8 cellular contexts compared by ENCODE assay signal in the genomic region with DNA sequence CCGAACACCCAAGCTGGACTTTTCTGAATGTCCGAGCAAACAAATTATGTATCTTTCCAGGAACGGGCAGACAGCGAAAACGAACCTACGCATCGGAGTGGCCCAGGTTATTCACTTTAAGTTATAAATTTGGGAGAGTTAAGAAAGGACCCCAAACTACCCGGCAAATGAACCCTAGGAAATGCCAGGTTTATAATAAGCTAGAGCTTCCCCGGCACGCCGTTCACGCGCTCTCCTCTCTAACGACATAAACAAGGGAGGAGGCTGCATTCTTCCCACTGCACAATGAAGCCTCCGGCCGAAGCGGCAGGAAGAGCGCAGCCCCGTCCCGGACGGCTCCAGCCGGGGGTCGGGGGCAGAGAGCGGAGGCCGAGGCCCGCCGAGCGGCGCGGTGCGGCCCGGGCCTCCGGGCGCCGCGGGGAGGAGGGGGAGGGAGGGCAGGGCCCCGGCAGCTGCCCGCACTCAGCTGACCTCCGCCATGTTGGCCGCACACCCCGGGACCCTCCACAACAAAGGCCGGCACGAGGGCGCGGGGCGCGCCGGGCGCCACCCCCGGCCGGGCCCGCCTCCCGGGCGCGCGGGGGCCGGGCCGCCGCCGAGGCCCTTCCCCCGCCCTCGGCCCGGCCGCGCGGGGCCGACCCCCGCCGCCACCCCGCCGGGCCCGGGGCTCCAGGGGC. TPM values are rescaled to one million over a fixed set of nuclear protein-coding genes. Genes with fewer than 3 reads are reported as not detected.
DNase-seq lines count a peak whose midpoint lies in the region; ATAC-seq and TF ChIP-seq lines count a peak whose summit lies in the region.

No MANE protein-coding gene starts in this region.

- H3K4me1 ChIP-seq in IMR-90 (ENCODE audit: control insufficient read depth, insufficient read depth, low read length) (peaks cover 1% of the 10 kb centered on the region), left lung (peaks cover 8 to 57% of the 10 kb centered on the region in 2 donors)

- H2BK120ac ChIP-seq in IMR-90 (ENCODE audit: low read depth, low read length): peak overlapping the region; percentile 23; the same call in 1 of the 2 replicates

- peak overlapping the region; percentile 82 for H2AFZ ChIP-seq in IMR-90 (replicated peaks; ENCODE audit: low read length, poor library complexity)

- peak overlapping the region; percentile 97 for H2BK5ac ChIP-seq in IMR-90 (ENCODE audit: low read depth, low read length, poor library complexity, severe bottlenecking)

- POLR2A ChIA-PET in IMR-90 (lab: Charles Lee; ENCODE audit: unreplicated experiment): interaction anchor here (0.5 kb wide), 1 partner anchor 67 kb away, joined by 5 read pairs; no protein-coding TSS in a partner anchor

- peak overlapping the region; percentile 59 for H2AK9ac ChIP-seq in IMR-90 (replicated peaks; ENCODE audit: low read depth, low read length, poor library complexity)

- BruUV-seq in IMR-90 (replicated peaks; lab: Mats Ljungman, UMichigan): no TSS peak

- dilution Hi-C loops in IMR-90 (cut with HindIII; ENCODE audit: low sequenced_read_pairs, unreplicated experiment): no loop called here

- no peaks in the 10 kb centered on the region for H3K27me3 ChIP-seq in IMR-90 (ENCODE audit: control insufficient read depth, insufficient read depth, low read length)
- no peaks in the 10 kb centered on the region for H3K27me3 ChIP-seq in left lung

- no peaks in the 10 kb centered on the region for H3K9me3 ChIP-seq in IMR-90 (ENCODE audit: control insufficient read depth, insufficient read depth, low read length)
- no peaks in the 10 kb centered on the region for H3K9me3 ChIP-seq in left lung

- ATAC-seq in GM21723 (IDR thresholded peaks at IDR 0.05; ENCODE audit: unreplicated experiment) (peak; percentile 51), IMR-90 (ENCODE audit: low read depth) (peak; percentile 65), left lung (peak; percentile 72)

- TF ChIP-seq CTCF in IMR-90 (conservative IDR thresholded peaks at IDR 0.05; ENCODE audit: low read depth, low read length) (no peak), VCaP (conservative IDR thresholded peaks at IDR 0.05) (no peak), left lung (IDR thresholded peaks at IDR 0.05) (no peak)

- CTCF ChIA-PET in IMR-90 (lab: Yijun Ruan, JAX): interaction anchor here (0.5 to 2.5 kb wide), 4 partner anchors 12 to 239 kb away, joined by 3 to 11 read pairs (median 4); no protein-coding TSS in a partner anchor

- H3K36me3 ChIP-seq in IMR-90 (ENCODE audit: control insufficient read depth, insufficient read depth, low read length) (no peaks in the 10 kb centered on the region), left lung (no peaks in the 10 kb centered on the region)

- H3K56ac ChIP-seq in IMR-90 (ENCODE audit: extremely low read depth, insufficient read depth, low read length): peak overlapping the region; percentile 67

- H3K9me1 ChIP-seq in IMR-90 (ENCODE audit: insufficient read depth, low read length): peaks cover 6% of the 10 kb centered on the region; the same call in 1 of the 2 replicates

- H4K5ac ChIP-seq in IMR-90 (ENCODE audit: low read depth, low read length): peak overlapping the region; percentile 38

- H2BK15ac ChIP-seq in IMR-90 (ENCODE audit: low read depth, low read length): peak overlapping the region; percentile 18; the same call in 1 of the 3 replicates

- peak; percentile 70 for DNase-seq in NCI-H82 (lab: John Stamatoyannopoulos, UW)
- no peak for DNase-seq in NCI-H82 treated with DMSO at 0.1 percent for 48 hours (lab: John Stamatoyannopoulos, UW; ENCODE audit: unreplicated experiment)
- DNase-seq in IMR-90: peak; percentile 40
- peak; percentile 65 for DNase-seq in dermis blood vessel endothelial cell
- DNase-seq in left lung: peak; percentile 78 to 90
- DNase-seq in stimulated activated naive CD4-positive, alpha-beta T cell treated with Interleukin-2 at 50 U/mL for 16 hours (lab: John Stamatoyannopoulos, UW): peak; percentile 18

- H2BK20ac ChIP-seq in IMR-90 (ENCODE audit: low read depth, low read length): no peak overlapping the region

- no peak for TF ChIP-seq POLR2A in IMR-90 (IDR thresholded peaks at IDR 0.05; ENCODE audit: low read depth, low read length)

- H3K23ac ChIP-seq in IMR-90 (ENCODE audit: low read depth, low read length): peak overlapping the region; percentile 95

- H3K4me3 ChIP-seq in IMR-90 (ENCODE audit: insufficient read depth, low read depth, low read length) (peak overlapping the region; percentile 95), left lung (peak overlapping the region; percentile 68 to 74)

- intact Hi-C loops in IMR-90 (cut with micrococcal nuclease) (loop anchor here (1.0 to 5.0 kb wide), 3 partner anchors 18 to 223 kb away; no protein-coding TSS in a partner anchor), left lung (cut with DNase I) (no loop called here)

- peak overlapping the region; percentile 79 for H3K18ac ChIP-seq in IMR-90 (ENCODE audit: low read depth, low read length)

- peak overlapping the region; percentile 60 for H4K91ac ChIP-seq in IMR-90 (ENCODE audit: insufficient read depth, low read depth, low read length)

- H3K14ac ChIP-seq in IMR-90 (replicated peaks; ENCODE audit: low read depth, low read length): peak overlapping the region; percentile 95

- no peak for TF ChIP-seq RAD21 in IMR-90 (IDR thresholded peaks at IDR 0.05; ENCODE audit: low read length)

- peak overlapping the region; percentile 15 to 58; a peak in 2 of 4 replicates for H4K8ac ChIP-seq in IMR-90 (ENCODE audit: low read depth in 2 of 2, low read length in 2 of 2)

- H3K4me2 ChIP-seq in IMR-90 (ENCODE audit: low read depth, low read length): peak overlapping the region; percentile 96

- H3K27ac ChIP-seq in IMR-90 (ENCODE audit: insufficient read depth, low read length) (peak overlapping the region; percentile 97), VCaP (peak overlapping the region; percentile 92), left lung (peak overlapping the region; percentile 95 to 99)

- in situ Hi-C loops in IMR-90 (cut with MboI; ENCODE audit: low sequenced_read_pairs): no loop called here

- H3K79me1 ChIP-seq in IMR-90 (ENCODE audit: low read depth in 1 of 2, low read length in 2 of 2): peaks cover 0 to 39% of the 10 kb centered on the region in 2 experiments; a peak in 3 of 4 replicates

- peak overlapping the region; percentile 96 for H3K9ac ChIP-seq in IMR-90 (ENCODE audit: low read depth, low read length)

- peak overlapping the region; percentile 63; the same call in 1 of the 2 replicates for H2AK5ac ChIP-seq in IMR-90 (ENCODE audit: low read depth, low read length)

- H4K20me1 ChIP-seq in IMR-90 (ENCODE audit: insufficient read depth, low read length): peaks cover 36% of the 10 kb centered on the region

- 0% methylated on average over 3 of the region's 72 CpGs; no CpG with 5 or more reads in 1 of the 2 experiments for WGBS in IMR-90 (ENCODE audit: extremely low coverage in 2 of 2, insufficient read length in 1 of 2), 2 experiments

- peak overlapping the region; percentile 57 for H3K4ac ChIP-seq in IMR-90 (ENCODE audit: low read depth, low read length)

TF ChIP-seq in IMR-90, 13 proteins besides CTCF, POLR2A, EP300 and RAD21:
- TF ChIP-seq MXI1 (IDR thresholded peaks at IDR 0.05; ENCODE audit: borderline replicate concordance, low read depth, low read length) (peak; percentile 20; the same call in 1 of the 2 replicates), MAZ (IDR thresholded peaks at IDR 0.05; ENCODE audit: borderline replicate concordance, low read depth, low read length) (no peak; the same call in 1 of the 2 replicates), BHLHE40 (IDR thresholded peaks at IDR 0.05; ENCODE audit: low read depth, low read length) (peak; percentile 25; the same call in 1 of the 2 replicates)
- TF ChIP-seq, protein P1, sequence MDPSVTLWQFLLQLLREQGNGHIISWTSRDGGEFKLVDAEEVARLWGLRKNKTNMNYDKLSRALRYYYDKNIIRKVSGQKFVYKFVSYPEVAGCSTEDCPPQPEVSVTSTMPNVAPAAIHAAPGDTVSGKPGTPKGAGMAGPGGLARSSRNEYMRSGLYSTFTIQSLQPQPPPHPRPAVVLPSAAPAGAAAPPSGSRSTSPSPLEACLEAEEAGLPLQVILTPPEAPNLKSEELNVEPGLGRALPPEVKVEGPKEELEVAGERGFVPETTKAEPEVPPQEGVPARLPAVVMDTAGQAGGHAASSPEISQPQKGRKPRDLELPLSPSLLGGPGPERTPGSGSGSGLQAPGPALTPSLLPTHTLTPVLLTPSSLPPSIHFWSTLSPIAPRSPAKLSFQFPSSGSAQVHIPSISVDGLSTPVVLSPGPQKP (IDR thresholded peaks at IDR 0.05; ENCODE audit: borderline replicate concordance, low read depth, low read length): no peak

RNA-seq across cellular contexts. Expression of gene SIAH1, which starts 0.8 kb away (rescaled TPM):
- total RNA-seq in IMR-90 (2012; rRNA removed): 16.9 and 17.7 TPM in 2 replicates
- 8.8 and 10.3 TPM in 2 replicates for polyA plus RNA-seq in IMR-90 (2012; rRNA removed)
- 6.3 and 10.9 TPM in 2 replicates for polyA plus RNA-seq in IMR-90 (2012; cell fraction: cytosol; rRNA removed)
- 8.6 and 22.7 TPM in 2 replicates for polyA plus RNA-seq in IMR-90 (2012; cell fraction: nucleus; rRNA removed; ENCODE audit: low replicate concordance)
- total RNA-seq in dermis blood vessel endothelial cell: 25.9 and 35.6 TPM in 2 replicates
- total RNA-seq in left lung: 10 to 100 TPM; 18.9 to 21.9 TPM
